In genomic region chr22:22943521-22944267, GRCh38 we compare ENCODE assay signal across 15 cellular contexts. TPM values are rescaled to one million over a fixed set of nuclear protein-coding genes. Genes with fewer than 3 reads are reported as not detected.
DNase-seq lines count a peak whose midpoint lies in the region; ATAC-seq and TF ChIP-seq lines count a peak whose summit lies in the region.
"Had no signal": no experiment of that assay in that cellular context is flagged by ENCODE, and none has a peak within 500 bp of the region (broad histone marks: within the 10 kb centered on the region; RNA-seq: fewer than 3 reads in every experiment).

No MANE protein-coding gene starts in this region.

- H3K79me2 ChIP-seq in OCI-LY1 (ENCODE audit: insufficient read depth, low read length) = no peaks in the 10 kb centered on the region

- H3K4me1 ChIP-seq in OCI-LY1 (ENCODE audit: insufficient read depth, low read length, severe bottlenecking) (peaks cover 95% of the 10 kb centered on the region), esophagus muscularis mucosa (no peaks in the 10 kb centered on the region), testis (no peaks in the 10 kb centered on the region)
- H3K4me1 ChIP-seq: HAP-1, psoas muscle, vagina had no signal

- peak; percentile 68 for TF ChIP-seq CTCF in OCI-LY1 (IDR thresholded peaks at IDR 0.05; ENCODE audit: low read length)
- TF ChIP-seq CTCF in esophagus muscularis mucosa (IDR thresholded peaks at IDR 0.05) = no peak
- TF ChIP-seq CTCF in testis (IDR thresholded peaks at IDR 0.05) = no peak
- no peak for TF ChIP-seq CTCF in GM10248 (IDR thresholded peaks at IDR 0.05; ENCODE audit: control extremely low read depth, extremely low read depth, low read depth, missing control alignments)

- TF ChIP-seq POLR2A in esophagus muscularis mucosa (IDR thresholded peaks at IDR 0.05; ENCODE audit: low read depth) = no peak
- no peak for TF ChIP-seq POLR2A in testis (IDR thresholded peaks at IDR 0.05)

- peak; percentile 55 for DNase-seq in activated effector memory CD4-positive, alpha-beta T cell treated with anti-CD3 and anti-CD28 coated beads, Interleukin-2, amount 50 U/mL, for 16 hours
- DNase-seq in activated effector memory CD4-positive, alpha-beta T cell treated with Interleukin-2 at 50 U/mL for 16 hours = no peak
- DNase-seq in esophagus muscularis mucosa (ENCODE audit: extremely low spot score) = peak; percentile 81
- DNase-seq in testis = peak; percentile 11
- DNase-seq in GM10248 (ENCODE audit: extremely low spot score) = no peak
- DNase-seq: activated CD4-positive, alpha-beta T cell treated with anti-CD3 and anti-CD28 coated beads, Interleukin-2, amount 10 ng/mL, durations not matched to agents 24 days and 14 days; activated naive CD8-positive, alpha-beta T cell treated with anti-CD3 and anti-CD28 coated beads for 36 hours; psoas muscle had no signal

- no peak for TF ChIP-seq EP300 in esophagus muscularis mucosa (IDR thresholded peaks at IDR 0.05)

- H3K9me3 ChIP-seq in OCI-LY1 (ENCODE audit: low read length) (no peaks in the 10 kb centered on the region), esophagus muscularis mucosa (no peaks in the 10 kb centered on the region), testis (no peaks in the 10 kb centered on the region)
- H3K9me3 ChIP-seq: HAP-1, psoas muscle, vagina had no signal

- POLR2A ChIA-PET in GM10248 (lab: Yijun Ruan, JAX) = no interaction called here

- H3K9ac ChIP-seq in OCI-LY1 (ENCODE audit: low read length) = peak overlapping the region; percentile 95

- H3K36me3 ChIP-seq in OCI-LY1 (ENCODE audit: insufficient read depth, low read length) (no peaks in the 10 kb centered on the region), esophagus muscularis mucosa (no peaks in the 10 kb centered on the region), testis (ENCODE audit: low read depth, missing control alignments) (no peaks in the 10 kb centered on the region)
- H3K36me3 ChIP-seq: HAP-1, vagina had no signal

- no peak overlapping the region for H2AFZ ChIP-seq in OCI-LY1 (ENCODE audit: low read length)

- 86% methylated on average over 14 of the region's 14 CpGs for WGBS in esophagus muscularis mucosa
- 85 to 92% methylated on average over 13 to 14 of the region's 14 CpGs for WGBS in testis, 2 donors

- H3K4me3 ChIP-seq in OCI-LY1 (ENCODE audit: low read depth, low read length, poor library complexity, severe bottlenecking) = peak overlapping the region; percentile 7
- no peak overlapping the region for H3K4me3 ChIP-seq in esophagus muscularis mucosa
- no peak overlapping the region for H3K4me3 ChIP-seq in testis
- H3K4me3 ChIP-seq: HAP-1, psoas muscle, vagina had no signal

- CTCF ChIA-PET in GM10248 (lab: Yijun Ruan, JAX) = interaction anchor here (1.0 to 8.9 kb wide), 16 partner anchors 12 to 259 kb away, joined by 3 to 85 read pairs (median 4); partner anchors contain the start of gene IGLL5

- H3K27me3 ChIP-seq in OCI-LY1 (ENCODE audit: insufficient read depth, low read length) (no peaks in the 10 kb centered on the region), esophagus muscularis mucosa (peaks cover 0 to 34% (median 0%) of the 10 kb centered on the region in 4 donors), testis (no peaks in the 10 kb centered on the region)
- H3K27me3 ChIP-seq: vagina had no signal

- no peaks in the 10 kb centered on the region for H3K9me2 ChIP-seq in OCI-LY1 (ENCODE audit: low read depth, low read length)

- H3K27ac ChIP-seq in OCI-LY1 (ENCODE audit: low read depth, low read length, poor library complexity, severe bottlenecking) = peak overlapping the region; percentile 99
- no peak overlapping the region for H3K27ac ChIP-seq in esophagus muscularis mucosa (replicated peaks in 1 of 4)
- H3K27ac ChIP-seq in testis = no peak overlapping the region
- H3K27ac ChIP-seq: psoas muscle, vagina had no signal

- no peaks in the 10 kb centered on the region for H3F3A ChIP-seq in OCI-LY1 (ENCODE audit: insufficient read depth, low read length)

- intact Hi-C loops in esophagus muscularis mucosa (cut with DNase I) = no loop called here
- intact Hi-C loops in testis (cut with DNase I; ENCODE audit: low total_unique reads) = no loop called here

- peak overlapping the region; percentile 61 for H3K4me2 ChIP-seq in OCI-LY1 (ENCODE audit: low read length)

- ATAC-seq in GM18909 (IDR thresholded peaks at IDR 0.05; ENCODE audit: poor library complexity, unreplicated experiment) = no peak
- no peak for ATAC-seq in GM21825 (IDR thresholded peaks at IDR 0.05; ENCODE audit: unreplicated experiment)

- no peaks in the 10 kb centered on the region for H4K20me1 ChIP-seq in OCI-LY1 (ENCODE audit: insufficient read depth, low read length)

RNA-seq across cellular contexts. Expression of gene IGLL5, which starts 56.1 kb away (rescaled TPM):
- total RNA-seq in esophagus muscularis mucosa (1 to 10 TPM in 1 of 4 donors, under 1 TPM in 2, not detected in 1; 0.39 to 1.3 (median 0.80) TPM), testis (1 to 10 TPM in 1 of 2 donors, under 1 TPM in 1; 0.94 to 1.4 TPM)
- 9.8 TPM for polyA plus RNA-seq in testis (ENCODE audit: insufficient read depth, low read depth, low replicate concordance)
- total RNA-seq: activated CD4-positive, alpha-beta T cell treated with anti-CD3 and anti-CD28 coated beads, Interleukin-2, amount 10 ng/mL, durations not matched to agents 24 days and 14 days; cerebellum; M059J had no signal

Comparison
In these comparisons a context has a peak if more than half of its experiments do, and no peak if none do; other contexts are left out.
1. DNase-seq: peak in activated effector memory CD4-positive, alpha-beta T cell treated with anti-CD3 and anti-CD28 coated beads, Interleukin-2, amount 50 U/mL, for 16 hours (single experiment), esophagus muscularis mucosa (single experiment) and testis (single experiment); none in activated effector memory CD4-positive, alpha-beta T cell treated with Interleukin-2 at 50 U/mL for 16 hours (single experiment) and GM10248 (single experiment).